Comparison of ENCODE assay signal across 2 cellular contexts in genomic region chr12:64883264-64884163, GRCh38.
TF ChIP-seq lines count a peak whose summit lies in the region.

No MANE protein-coding gene starts in this region.

TF ChIP-seq in Ishikawa, 13 proteins besides CTCF, POLR2A, EP300 and RAD21:
- no peak for TF ChIP-seq TAF1 (IDR thresholded peaks at IDR 0.05; ENCODE audit: low read depth)
- TF ChIP-seq REST (IDR thresholded peaks at IDR 0.05; ENCODE audit: low read depth): no peak
- TF ChIP-seq TEAD4 (IDR thresholded peaks at IDR 0.05): no peak
- no peak for TF ChIP-seq USF1 (IDR thresholded peaks at IDR 0.05)

TF ChIP-seq in K562, 482 proteins besides CTCF, POLR2A, EP300 and RAD21:
- TF ChIP-seq POLR2AphosphoS5 (IDR thresholded peaks at IDR 0.05; ENCODE audit: control insufficient read depth, insufficient read depth, low read depth, low read length) (no peak), NEUROD1 (IDR thresholded peaks at IDR 0.05; ENCODE audit: borderline replicate concordance, low read depth, low read length, partially characterized antibody) (no peak), MEF2D (tag; conservative IDR thresholded peaks at IDR 0.05; ENCODE audit: low read depth) (no peak), ATF1 (CRISPR knock-in tag; IDR thresholded peaks at IDR 0.05) (no peak), ATF1 (tag; IDR thresholded peaks at IDR 0.05) (no peak), TRIM24 (IDR thresholded peaks at IDR 0.05) (no peak), ZNF274 (IDR thresholded peaks at IDR 0.05; ENCODE audit: borderline replicate concordance, low read depth, low read length) (no peak)
- TF ChIP-seq, protein P1, sequence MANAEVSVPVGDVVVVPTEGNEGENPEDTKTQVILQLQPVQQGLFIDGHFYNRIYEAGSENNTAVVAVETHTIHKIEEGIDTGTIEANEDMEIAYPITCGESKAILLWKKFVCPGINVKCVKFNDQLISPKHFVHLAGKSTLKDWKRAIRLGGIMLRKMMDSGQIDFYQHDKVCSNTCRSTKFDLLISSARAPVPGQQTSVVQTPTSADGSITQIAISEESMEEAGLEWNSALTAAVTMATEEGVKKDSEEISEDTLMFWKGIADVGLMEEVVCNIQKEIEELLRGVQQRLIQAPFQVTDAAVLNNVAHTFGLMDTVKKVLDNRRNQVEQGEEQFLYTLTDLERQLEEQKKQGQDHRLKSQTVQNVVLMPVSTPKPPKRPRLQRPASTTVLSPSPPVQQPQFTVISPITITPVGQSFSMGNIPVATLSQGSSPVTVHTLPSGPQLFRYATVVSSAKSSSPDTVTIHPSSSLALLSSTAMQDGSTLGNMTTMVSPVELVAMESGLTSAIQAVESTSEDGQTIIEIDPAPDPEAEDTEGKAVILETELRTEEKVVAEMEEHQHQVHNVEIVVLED (CRISPR knock-in tag; IDR thresholded peaks at IDR 0.05): no peak
